Comparison of ENCODE assay signal across 8 cellular contexts in the genomic region with DNA sequence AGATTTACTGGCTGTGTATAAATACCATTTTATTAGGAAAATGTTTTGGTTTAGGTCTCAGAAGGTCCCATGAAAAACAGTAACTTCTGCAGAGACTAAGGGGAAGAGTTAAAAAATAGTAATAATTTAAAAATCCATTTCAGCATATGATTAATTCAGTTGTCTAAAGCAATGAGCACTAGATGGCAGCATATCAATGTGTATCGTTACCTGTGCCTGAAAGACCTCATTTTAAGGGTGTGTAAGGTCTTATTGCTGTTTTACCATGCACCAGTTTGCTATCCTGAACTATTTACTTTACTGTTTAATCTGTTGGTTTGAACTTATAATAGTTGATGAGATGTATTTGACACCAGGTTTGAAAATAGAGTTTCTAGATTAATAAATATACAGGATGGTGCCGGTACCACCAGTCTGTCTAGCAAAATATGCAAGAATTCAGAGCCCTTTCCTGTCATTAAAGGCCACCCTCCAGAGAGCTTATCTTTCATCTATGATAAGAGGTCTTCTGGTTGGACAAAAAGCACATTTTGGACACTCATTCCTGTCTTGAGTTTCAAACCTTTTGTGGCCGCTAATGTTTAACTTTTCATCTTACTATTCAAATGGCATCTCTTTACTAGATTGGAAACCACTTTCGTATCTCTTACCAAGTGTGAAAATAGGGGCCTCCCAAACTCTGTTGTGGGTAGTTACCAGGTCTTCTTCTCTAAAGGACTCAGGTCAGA. TPM values are rescaled to one million over a fixed set of nuclear protein-coding genes. Genes with fewer than 3 reads are reported as not detected.
A peak's percentile ranks its signal among the peaks of the same experiment; 100 is the strongest.
DNase-seq lines count a peak whose midpoint lies in the region; ATAC-seq and TF ChIP-seq lines count a peak whose summit lies in the region.

No MANE protein-coding gene starts in this region.

- H3K14ac ChIP-seq in mesenchymal stem cell (ENCODE audit: low read length in 2 of 2), result no peak overlapping the region

- no peaks in the 10 kb centered on the region for H3K79me2 ChIP-seq in OCI-LY1 (ENCODE audit: insufficient read depth, low read length)

- no peak overlapping the region for H2BK12ac ChIP-seq in mesenchymal stem cell (ENCODE audit: low read length in 2 of 2)

- ATAC-seq in GM21447 (IDR thresholded peaks at IDR 0.05; ENCODE audit: unreplicated experiment) (peak; percentile 94), HG03571 (IDR thresholded peaks at IDR 0.05; ENCODE audit: unreplicated experiment) (peak; percentile 97)

- H3K9me3 Mint-ChIP-seq in activated CD4-positive, alpha-beta T cell treated with anti-CD3 and anti-CD28 coated beads, Interleukin-2, amount 10 ng/mL, durations not matched to agents 7 days and 5 days, result no peaks in the 10 kb centered on the region
- no peaks in the 10 kb centered on the region for H3K9me3 Mint-ChIP-seq in chondrocyte (ENCODE audit: low read depth)

- 76% methylated on average over 3 of the region's 4 CpGs for WGBS in mesenchymal stem cell

- H2AFZ ChIP-seq in OCI-LY1 (ENCODE audit: low read length) (no peak overlapping the region), mesenchymal stem cell (ENCODE audit: low read depth, low read length) (no peak overlapping the region)

- peak; percentile 61 for TF ChIP-seq CTCF in OCI-LY1 (IDR thresholded peaks at IDR 0.05; ENCODE audit: low read length)
- TF ChIP-seq CTCF in chondrocyte (IDR thresholded peaks at IDR 0.05), result peak; percentile 88

- CTCF ChIA-PET in activated CD4-positive, alpha-beta T cell treated with anti-CD3 and anti-CD28 coated beads, Interleukin-2, amount 10 ng/mL, durations not matched to agents 7 days and 5 days (lab: Charles Lee), result interaction anchor here (2.0 kb wide), 1 partner anchor 720 kb away, joined by 12 read pairs; no protein-coding TSS in a partner anchor

- no peak overlapping the region for H2BK5ac ChIP-seq in mesenchymal stem cell (ENCODE audit: low read depth, low read length, poor library complexity, severe bottlenecking)

- H3K79me1 ChIP-seq in mesenchymal stem cell (replicated peaks; ENCODE audit: low read length, poor library complexity, severe bottlenecking), result peaks cover 3% of the 10 kb centered on the region

- H3K18ac ChIP-seq in mesenchymal stem cell (ENCODE audit: low read depth in 1 of 2, low read length in 2 of 2), result no peak overlapping the region

- H3K36me3 ChIP-seq in OCI-LY1 (ENCODE audit: insufficient read depth, low read length) (no peaks in the 10 kb centered on the region), mesenchymal stem cell (ENCODE audit: control insufficient read depth in 1 of 2, insufficient read depth in 2 of 2, low read depth in 1 of 2, low read length in 2 of 2) (no peaks in the 10 kb centered on the region)

- no peak overlapping the region for H3K27ac ChIP-seq in OCI-LY1 (ENCODE audit: low read depth, low read length, poor library complexity, severe bottlenecking)
- no peak overlapping the region for H3K27ac ChIP-seq in mesenchymal stem cell (ENCODE audit: low read length, poor library complexity, severe bottlenecking)

- H3K27me3 ChIP-seq in OCI-LY1 (ENCODE audit: insufficient read depth, low read length) (no peaks in the 10 kb centered on the region), mesenchymal stem cell (ENCODE audit: control insufficient read depth in 1 of 2, insufficient read depth in 1 of 2, low read length in 2 of 2) (no peaks in the 10 kb centered on the region)

- no peaks in the 10 kb centered on the region for H3K36me3 Mint-ChIP-seq in activated CD4-positive, alpha-beta T cell treated with anti-CD3 and anti-CD28 coated beads, Interleukin-2, amount 10 ng/mL, durations not matched to agents 7 days and 5 days (ENCODE audit: low read depth)
- no peaks in the 10 kb centered on the region for H3K36me3 Mint-ChIP-seq in chondrocyte (ENCODE audit: low read depth)

- H3K4me1 ChIP-seq in OCI-LY1 (ENCODE audit: insufficient read depth, low read length, severe bottlenecking) (no peaks in the 10 kb centered on the region), mesenchymal stem cell (ENCODE audit: control insufficient read depth, insufficient read depth, low read depth, low read length) (no peaks in the 10 kb centered on the region)

- H2BK15ac ChIP-seq in mesenchymal stem cell (ENCODE audit: low read depth, poor library complexity, severe bottlenecking), result no peak overlapping the region

- no peak overlapping the region for H4K8ac ChIP-seq in mesenchymal stem cell (ENCODE audit: low read length)

- no peaks in the 10 kb centered on the region for H3K27me3 Mint-ChIP-seq in activated CD4-positive, alpha-beta T cell treated with anti-CD3 and anti-CD28 coated beads, Interleukin-2, amount 10 ng/mL, durations not matched to agents 7 days and 5 days
- no peaks in the 10 kb centered on the region for H3K27me3 Mint-ChIP-seq in chondrocyte (ENCODE audit: low read depth)

- H4K91ac ChIP-seq in mesenchymal stem cell (ENCODE audit: low read length), result no peak overlapping the region

- H2AK5ac ChIP-seq in mesenchymal stem cell (ENCODE audit: low read length, severe bottlenecking), result no peak overlapping the region

- POLR2A ChIA-PET in activated CD4-positive, alpha-beta T cell treated with anti-CD3 and anti-CD28 coated beads, Interleukin-2, amount 10 ng/mL, durations not matched to agents 7 days and 5 days (lab: Charles Lee), result no interaction called here

- no peak overlapping the region for H3K4ac ChIP-seq in mesenchymal stem cell (ENCODE audit: low read depth in 1 of 2, low read length in 2 of 2)

- no peak overlapping the region for H3K4me3 Mint-ChIP-seq in activated CD4-positive, alpha-beta T cell treated with anti-CD3 and anti-CD28 coated beads, Interleukin-2, amount 10 ng/mL, durations not matched to agents 7 days and 5 days
- no peak overlapping the region for H3K4me3 Mint-ChIP-seq in chondrocyte (ENCODE audit: unreplicated experiment)

- H3K9me3 ChIP-seq in OCI-LY1 (ENCODE audit: low read length) (no peaks in the 10 kb centered on the region), mesenchymal stem cell (ENCODE audit: control insufficient read depth, low read length) (no peaks in the 10 kb centered on the region)

- H3K4me2 ChIP-seq in OCI-LY1 (ENCODE audit: low read length), result no peak overlapping the region
- no peak overlapping the region for H3K4me2 ChIP-seq in mesenchymal stem cell (ENCODE audit: low read length, poor library complexity, severe bottlenecking)

- peak; percentile 44 for DNase-seq in activated CD4-positive, alpha-beta T cell treated with anti-CD3 and anti-CD28 coated beads, Interleukin-2, amount 10 ng/mL, durations not matched to agents 7 days and 5 days
- no peak for DNase-seq in activated CD4-positive, alpha-beta T cell treated with anti-CD3 and anti-CD28 coated beads for 48 hours
- DNase-seq in chondrocyte (ENCODE audit: low spot score) (no peak), mesenchymal stem cell (peak; percentile 61), T1000 (lab: John Stamatoyannopoulos, UW) (no peak)

- H3K4me3 ChIP-seq in OCI-LY1 (ENCODE audit: low read depth, low read length, poor library complexity, severe bottlenecking) (no peak overlapping the region), mesenchymal stem cell (ENCODE audit: insufficient read depth in 1 of 2, low read depth in 1 of 2, low read length in 2 of 2) (no peak overlapping the region)

- no peak overlapping the region for H2BK120ac ChIP-seq in mesenchymal stem cell (ENCODE audit: low read depth, low read length)

- H4K20me1 ChIP-seq in OCI-LY1 (ENCODE audit: insufficient read depth, low read length), result no peaks in the 10 kb centered on the region

- no peak overlapping the region for H3K23ac ChIP-seq in mesenchymal stem cell (ENCODE audit: low read length in 2 of 2)

- H3K9ac ChIP-seq in OCI-LY1 (ENCODE audit: low read length) (no peak overlapping the region), mesenchymal stem cell (ENCODE audit: low read length) (peak overlapping the region; percentile 58)

- no peaks in the 10 kb centered on the region for H3K9me2 ChIP-seq in OCI-LY1 (ENCODE audit: low read depth, low read length)

- no peaks in the 10 kb centered on the region for H3F3A ChIP-seq in OCI-LY1 (ENCODE audit: insufficient read depth, low read length)

- H3K27ac Mint-ChIP-seq in activated CD4-positive, alpha-beta T cell treated with anti-CD3 and anti-CD28 coated beads, Interleukin-2, amount 10 ng/mL, durations not matched to agents 7 days and 5 days, result no peak overlapping the region
- H3K27ac Mint-ChIP-seq in chondrocyte (ENCODE audit: unreplicated experiment), result no peak overlapping the region

- peaks cover 4% of the 10 kb centered on the region for H3K4me1 Mint-ChIP-seq in activated CD4-positive, alpha-beta T cell treated with anti-CD3 and anti-CD28 coated beads, Interleukin-2, amount 10 ng/mL, durations not matched to agents 7 days and 5 days
- H3K4me1 Mint-ChIP-seq in chondrocyte (ENCODE audit: low read depth), result no peaks in the 10 kb centered on the region

RNA-seq across cellular contexts. Expression of gene AHI1, which starts 8.9 kb away (rescaled TPM):
- total RNA-seq in activated CD4-positive, alpha-beta T cell treated with anti-CD3 and anti-CD28 coated beads, Interleukin-2, amount 10 ng/mL, durations not matched to agents 7 days and 5 days, result 10 to 100 TPM; 10.8 to 14.0 TPM
- total RNA-seq in chondrocyte, result 14.8 to 27.1 TPM (median 16.4 TPM) in 3 replicates
- 14.2 TPM for polyA plus RNA-seq in mesenchymal stem cell (2013, experiment 1 of 2)
- 13.9 TPM for polyA plus RNA-seq in mesenchymal stem cell (2013, experiment 2 of 2)

Comparison
In these comparisons a context has a peak if more than half of its experiments do, and no peak if none do; other contexts are left out.
1. DNase-seq: peak in activated CD4-positive, alpha-beta T cell treated with anti-CD3 and anti-CD28 coated beads, Interleukin-2, amount 10 ng/mL, durations not matched to agents 7 days and 5 days (single experiment) and mesenchymal stem cell (single experiment); none in activated CD4-positive, alpha-beta T cell treated with anti-CD3 and anti-CD28 coated beads for 48 hours (single experiment), chondrocyte (single experiment) and T1000 (single experiment).